ENCODE assay signal across 22 cellular contexts in genomic region chr11:101188801-101189200, GRCh38. TPM values are rescaled to one million over a fixed set of nuclear protein-coding genes. Genes with fewer than 3 reads are reported as not detected.
DNase-seq lines count a peak whose midpoint lies in the region; TF ChIP-seq lines count a peak whose summit lies in the region.
"Had no signal": no experiment of that assay in that cellular context is flagged by ENCODE, and none has a peak within 500 bp of the region (broad histone marks: within the 10 kb centered on the region; RNA-seq: fewer than 3 reads in every experiment).

No MANE protein-coding gene starts in this region.

- no peaks in the 10 kb centered on the region for H3K36me3 Mint-ChIP-seq in activated CD4-positive, alpha-beta T cell treated with anti-CD3 and anti-CD28 coated beads, Interleukin-2, amount 10 ng/mL, durations not matched to agents 7 days and 5 days (ENCODE audit: low read depth)
- H3K36me3 Mint-ChIP-seq: CD4-positive, CD25-positive, alpha-beta regulatory T cell; CD8-positive, alpha-beta memory T cell had no signal

- no peaks in the 10 kb centered on the region for H3K27me3 ChIP-seq in tibial artery
- H3K27me3 ChIP-seq: BE2C had no signal

- H3K9me3 ChIP-seq in tibial artery = no peaks in the 10 kb centered on the region
- H3K9me3 ChIP-seq: BE2C had no signal

- peaks cover 0 to 4% (median 0%) of the 10 kb centered on the region in 3 donors for H3K36me3 ChIP-seq in tibial artery
- H3K36me3 ChIP-seq: BE2C had no signal

- CTCF ChIA-PET in activated CD4-positive, alpha-beta T cell treated with anti-CD3 and anti-CD28 coated beads, Interleukin-2, amount 10 ng/mL, durations not matched to agents 7 days and 5 days (lab: Charles Lee) = interaction anchor here (0.6 to 1.3 kb wide), 2 partner anchors 15 to 742 kb away, joined by 3 read pairs; no protein-coding TSS in a partner anchor

- H3K4me3 ChIP-seq in fibroblast of villous mesenchyme (ENCODE audit: low read depth, low read length) = no peak overlapping the region
- H3K4me3 ChIP-seq in tibial artery = no peak overlapping the region
- H3K4me3 ChIP-seq: GM12878 had no signal

- H3K4me3 Mint-ChIP-seq in activated CD4-positive, alpha-beta T cell treated with anti-CD3 and anti-CD28 coated beads, Interleukin-2, amount 10 ng/mL, durations not matched to agents 7 days and 5 days = no peak overlapping the region
- H3K4me3 Mint-ChIP-seq: CD4-positive, CD25-positive, alpha-beta regulatory T cell; CD8-positive, alpha-beta memory T cell; HFFc6 had no signal

- TF ChIP-seq CTCF in VCaP (conservative IDR thresholded peaks at IDR 0.05) (no peak), fibroblast of villous mesenchyme (IDR thresholded peaks at IDR 0.05; ENCODE audit: insufficient read depth, low read depth, low read length) (no peak), tibial artery (IDR thresholded peaks at IDR 0.05) (no peak)

- POLR2A ChIA-PET in activated CD4-positive, alpha-beta T cell treated with anti-CD3 and anti-CD28 coated beads, Interleukin-2, amount 10 ng/mL, durations not matched to agents 7 days and 5 days (lab: Charles Lee) = no interaction called here

- no peak overlapping the region for H3K27ac Mint-ChIP-seq in activated CD4-positive, alpha-beta T cell treated with anti-CD3 and anti-CD28 coated beads, Interleukin-2, amount 10 ng/mL, durations not matched to agents 7 days and 5 days
- H3K27ac Mint-ChIP-seq: CD4-positive, CD25-positive, alpha-beta regulatory T cell; CD8-positive, alpha-beta memory T cell; HFFc6 had no signal

- H3K27ac ChIP-seq in VCaP (peak overlapping the region; percentile 78), tibial artery (peak overlapping the region; percentile 5 to 41)
- H3K27ac ChIP-seq: HL-60 had no signal

- intact Hi-C loops in tibial artery (cut with DNase I; ENCODE audit: low total_unique reads) = no loop called here

- H3K4me1 ChIP-seq in tibial artery = peaks cover 0 to 28% (median 7%) of the 10 kb centered on the region in 4 donors
- H3K4me1 ChIP-seq: BE2C had no signal

- DNase-seq in fibroblast of villous mesenchyme (ENCODE audit: low read depth) (peak; percentile 66), tibial artery (no peak), putamen (ENCODE audit: low spot score) (no peak), iPS-NIHi11 (ENCODE audit: low spot score) (no peak)
- DNase-seq in activated CD4-positive, alpha-beta T cell treated with anti-CD3 and anti-CD28 coated beads, Interleukin-2, amount 10 ng/mL, durations not matched to agents 7 days and 5 days = no peak
- DNase-seq: ACHN; BE2C; C1 segment of cervical spinal cord; CD4-positive, CD25-positive, alpha-beta regulatory T cell; CD8-positive, alpha-beta memory T cell; COR-L47; DMS 273 treated with DMSO at 0.1 percent for 48 hours; DMS53; DND-41; EL; GOT3; H7; HFFc6 had no signal

- no peaks in the 10 kb centered on the region for H3K27me3 Mint-ChIP-seq in activated CD4-positive, alpha-beta T cell treated with anti-CD3 and anti-CD28 coated beads, Interleukin-2, amount 10 ng/mL, durations not matched to agents 7 days and 5 days
- H3K27me3 Mint-ChIP-seq: CD4-positive, CD25-positive, alpha-beta regulatory T cell; CD8-positive, alpha-beta memory T cell had no signal

- H3K9me3 Mint-ChIP-seq in activated CD4-positive, alpha-beta T cell treated with anti-CD3 and anti-CD28 coated beads, Interleukin-2, amount 10 ng/mL, durations not matched to agents 7 days and 5 days = no peaks in the 10 kb centered on the region

- H3K4me1 Mint-ChIP-seq in activated CD4-positive, alpha-beta T cell treated with anti-CD3 and anti-CD28 coated beads, Interleukin-2, amount 10 ng/mL, durations not matched to agents 7 days and 5 days = no peaks in the 10 kb centered on the region
- H3K4me1 Mint-ChIP-seq: CD4-positive, CD25-positive, alpha-beta regulatory T cell; CD8-positive, alpha-beta memory T cell had no signal

RNA-seq across cellular contexts. Expression of gene PGR, which starts 59.2 kb away (rescaled TPM):
- 4.5 and 6.9 TPM in 2 replicates for total RNA-seq in fibroblast of villous mesenchyme
- total RNA-seq in activated CD4-positive, alpha-beta T cell treated with anti-CD3 and anti-CD28 coated beads, Interleukin-2, amount 10 ng/mL, durations not matched to agents 7 days and 5 days = not detected
- total RNA-seq: CD4-positive, CD25-positive, alpha-beta regulatory T cell; CD8-positive, alpha-beta memory T cell; G401; GM12878; HFFc6 had no signal
